Comparison of ENCODE assay signal across 31 cellular contexts in the genomic region with DNA sequence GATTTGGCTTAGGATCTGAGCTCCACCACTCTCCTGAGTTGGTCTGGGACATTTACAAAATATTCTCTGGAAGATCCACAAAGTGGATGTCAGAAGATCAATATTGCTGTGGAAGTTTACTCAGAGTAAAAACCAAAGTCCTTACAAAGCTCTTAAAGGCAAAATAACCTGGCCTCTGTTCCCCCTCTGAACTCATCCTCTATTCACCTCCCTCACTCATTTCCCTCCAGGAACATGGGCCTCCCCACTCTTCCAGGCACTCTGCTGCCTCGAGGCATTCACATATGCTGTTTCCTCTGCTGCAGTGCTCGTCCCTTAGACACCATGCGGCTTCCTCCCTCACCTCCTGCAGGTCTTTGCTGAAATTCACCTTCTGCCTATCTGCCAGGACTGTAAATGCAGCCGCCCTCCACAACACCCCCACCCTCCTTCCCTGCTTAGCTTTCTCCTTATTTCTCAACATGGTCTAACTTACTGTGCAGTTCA. TPM values are rescaled to one million over a fixed set of nuclear protein-coding genes. Genes with fewer than 3 reads are reported as not detected.
"Had no signal": no experiment of that assay in that cellular context is flagged by ENCODE, and none has a peak within 500 bp of the region (broad histone marks: within the 10 kb centered on the region; RNA-seq: fewer than 3 reads in every experiment).

No MANE protein-coding gene starts in this region.

- H3K36me3 ChIP-seq: gastrocnemius medialis, ovary, spleen, tibial artery had no signal

- H3K4me1 ChIP-seq: gastrocnemius medialis, psoas muscle, spleen, testis, tibial artery had no signal

- DNase-seq: dorsolateral prefrontal cortex; effector CD4-positive, alpha-beta T cell; foreskin fibroblast; gastrocnemius medialis; head of caudate nucleus; mucosa of descending colon; naive B cell; nucleus accumbens; ovary; posterior cingulate gyrus; psoas muscle; right cardiac atrium; spleen; stimulated activated CD4-positive, alpha-beta T cell treated with anti-CD3 and anti-CD28 coated beads, Interleukin-4, amount 100 ng/mL, for 4 hours; stimulated activated naive CD8-positive, alpha-beta T cell treated with anti-CD3 and anti-CD28 coated beads, Interleukin-15, Interleukin-2, amounts not matched to agents 100 U/mL and 50 U/mL, for 24 hours; substantia nigra; testis; tibial artery had no signal

- H3K4me3 Mint-ChIP-seq: memory B cell; naive B cell; natural killer cell treated with Interleukin-12 subunit alpha and Interleukin-12 subunit beta and Interleukin-15 and Interleukin-18, amount 100 ng/mL, for 72 hours; stimulated activated memory B cell treated with anti-CD40 and anti-IgM and Interleukin-4, amounts not matched to agents 10 μg/mL and 1 μg/mL and 100 μg/mL, for 72 hours; type B pancreatic cell had no signal

- H3K4me1 Mint-ChIP-seq: naive B cell; stimulated activated memory B cell treated with anti-CD40 and anti-IgM and Interleukin-4, amounts not matched to agents 10 μg/mL and 1 μg/mL and 100 μg/mL, for 72 hours had no signal

- H3K27me3 ChIP-seq: ovary, testis had no signal

- H3K36me3 Mint-ChIP-seq: memory B cell; natural killer cell treated with Interleukin-12 subunit alpha and Interleukin-12 subunit beta and Interleukin-15 and Interleukin-18, amount 100 ng/mL, for 72 hours; stimulated activated memory B cell treated with anti-CD40 and anti-IgM and Interleukin-4, amounts not matched to agents 10 μg/mL and 1 μg/mL and 100 μg/mL, for 72 hours; type B pancreatic cell had no signal

- H3K27ac Mint-ChIP-seq: memory B cell; naive B cell; natural killer cell treated with Interleukin-12 subunit alpha and Interleukin-12 subunit beta and Interleukin-15 and Interleukin-18, amount 100 ng/mL, for 72 hours; stimulated activated memory B cell treated with anti-CD40 and anti-IgM and Interleukin-4, amounts not matched to agents 10 μg/mL and 1 μg/mL and 100 μg/mL, for 72 hours; type B pancreatic cell had no signal

- H3K4me3 ChIP-seq: dorsolateral prefrontal cortex, gastrocnemius medialis, lung, mucosa of descending colon, ovary, psoas muscle, skin epidermis, spleen, testis, tibial artery had no signal

- H3K27ac ChIP-seq: dorsolateral prefrontal cortex, epithelial cell of prostate, gastrocnemius medialis, ovary, psoas muscle, skin epidermis, spleen, testis, tibial artery had no signal

- ATAC-seq: esophagus mucosa; gastrocnemius medialis; mucosa of descending colon; natural killer cell treated with Interleukin-12 subunit alpha and Interleukin-12 subunit beta and Interleukin-15 and Interleukin-18, amount 100 ng/mL, for 72 hours; psoas muscle; right cardiac atrium; stimulated activated memory B cell treated with anti-CD40 and anti-IgM and Interleukin-4, amounts not matched to agents 10 μg/mL and 1 μg/mL and 100 μg/mL, for 72 hours; stimulated activated naive CD8-positive, alpha-beta T cell treated with anti-CD3 and anti-CD28 coated beads, Interleukin-15, Interleukin-2, amounts not matched to agents 100 U/mL and 50 U/mL, for 24 hours had no signal

- H3K9me3 Mint-ChIP-seq: memory B cell; natural killer cell treated with Interleukin-12 subunit alpha and Interleukin-12 subunit beta and Interleukin-15 and Interleukin-18, amount 100 ng/mL, for 72 hours; stimulated activated memory B cell treated with anti-CD40 and anti-IgM and Interleukin-4, amounts not matched to agents 10 μg/mL and 1 μg/mL and 100 μg/mL, for 72 hours had no signal

RNA-seq across cellular contexts. Expression of gene C3orf20, which starts 42.5 kb away (rescaled TPM):
- total RNA-seq: glomerular endothelial cell, mucosa of descending colon, renal cortical epithelial cell had no signal
- polyA plus RNA-seq: keratinocyte, liver, spleen, urinary bladder had no signal
